In the genomic region with DNA sequence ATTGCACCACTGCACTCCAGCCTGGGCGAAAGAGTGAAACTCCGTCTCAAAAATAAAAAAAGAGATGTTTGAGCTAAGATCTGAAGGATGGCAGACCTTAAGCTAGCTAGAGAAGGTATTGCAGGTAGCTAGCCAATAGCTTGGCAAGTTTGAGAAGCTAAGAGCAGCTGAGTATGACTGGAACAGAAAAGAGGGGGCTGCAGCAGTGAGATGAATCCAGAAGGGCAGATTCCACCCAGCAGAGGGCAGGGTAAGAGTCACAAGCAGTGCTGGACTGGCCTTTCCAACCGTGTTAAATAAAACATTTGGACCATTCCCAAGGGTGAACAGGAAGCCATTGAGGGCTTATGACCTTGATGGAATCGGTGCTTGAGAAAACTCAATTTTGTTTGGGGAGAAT, we compare ENCODE assay signal across 6 cellular contexts. TPM values are rescaled to one million over a fixed set of nuclear protein-coding genes. Genes with fewer than 3 reads are reported as not detected.
DNase-seq lines count a peak whose midpoint lies in the region; ATAC-seq, FAIRE-seq and TF ChIP-seq lines count a peak whose summit lies in the region.

No MANE protein-coding gene starts in this region.

- no peak for TF ChIP-seq CTCF in mucosa of descending colon (IDR thresholded peaks at IDR 0.05)

- no peak overlapping the region for H3K4me3 ChIP-seq in mucosa of descending colon

- peak overlapping the region; percentile 8 for H3K27ac Mint-ChIP-seq in activated CD4-positive, alpha-beta memory T cell treated with anti-CD3 and anti-CD28 coated beads, Interleukin-2, amount 10 ng/mL, durations not matched to agents 7 days and 5 days

- no peaks in the 10 kb centered on the region for H3K36me3 ChIP-seq in mucosa of descending colon (ENCODE audit: low read depth)

- FAIRE-seq in GM12892 (lab: Jason Lieb, UNC): no peak

- TF ChIP-seq POLR2A in GM12892 (IDR thresholded peaks at IDR 0.05; ENCODE audit: low read depth, low read length): no peak

- ATAC-seq in mucosa of descending colon: peak; percentile 61
- ATAC-seq in HG02623 (IDR thresholded peaks at IDR 0.05; ENCODE audit: unreplicated experiment): no peak

- POLR2A ChIA-PET in activated CD4-positive, alpha-beta memory T cell treated with anti-CD3 and anti-CD28 coated beads, Interleukin-2, amount 10 ng/mL, durations not matched to agents 7 days and 5 days (lab: Charles Lee): interaction anchor here (0.6 to 1.3 kb wide), 3 partner anchors 45 to 228 kb away, joined by 3 to 4 read pairs (median 3); no protein-coding TSS in a partner anchor

- H3K4me3 Mint-ChIP-seq in activated CD4-positive, alpha-beta memory T cell treated with anti-CD3 and anti-CD28 coated beads, Interleukin-2, amount 10 ng/mL, durations not matched to agents 7 days and 5 days: no peak overlapping the region

- H3K36me3 Mint-ChIP-seq in activated CD4-positive, alpha-beta memory T cell treated with anti-CD3 and anti-CD28 coated beads, Interleukin-2, amount 10 ng/mL, durations not matched to agents 7 days and 5 days (ENCODE audit: low read depth): peaks cover 22% of the 10 kb centered on the region

- peaks cover 2% of the 10 kb centered on the region for H3K4me1 Mint-ChIP-seq in activated CD4-positive, alpha-beta memory T cell treated with anti-CD3 and anti-CD28 coated beads, Interleukin-2, amount 10 ng/mL, durations not matched to agents 7 days and 5 days

- DNase-seq in HCEC 1CT (peak; percentile 66), mucosa of descending colon (peak in 1 of 3 donors; percentile 28), GM12892 (ENCODE audit: insufficient read length) (no peak), COLO668 (lab: John Stamatoyannopoulos, UW; ENCODE audit: unreplicated experiment) (no peak)
- DNase-seq in activated CD4-positive, alpha-beta memory T cell treated with anti-CD3 and anti-CD28 coated beads, Interleukin-2, amount 10 ng/mL, durations not matched to agents 7 days and 5 days: no peak

- no peaks in the 10 kb centered on the region for H3K27me3 Mint-ChIP-seq in activated CD4-positive, alpha-beta memory T cell treated with anti-CD3 and anti-CD28 coated beads, Interleukin-2, amount 10 ng/mL, durations not matched to agents 7 days and 5 days

- intact Hi-C loops in mucosa of descending colon (cut with DNase I, micrococcal nuclease): no loop called here

- no peaks in the 10 kb centered on the region for H3K9me3 ChIP-seq in mucosa of descending colon

- CTCF ChIA-PET in activated CD4-positive, alpha-beta memory T cell treated with anti-CD3 and anti-CD28 coated beads, Interleukin-2, amount 10 ng/mL, durations not matched to agents 7 days and 5 days (lab: Charles Lee): interaction anchor here (0.9 to 7.7 kb wide), 7 partner anchors 13 to 128 kb away, joined by 3 to 88 read pairs (median 6); a partner anchor contains a TSS

- no peaks in the 10 kb centered on the region for H3K9me3 Mint-ChIP-seq in activated CD4-positive, alpha-beta memory T cell treated with anti-CD3 and anti-CD28 coated beads, Interleukin-2, amount 10 ng/mL, durations not matched to agents 7 days and 5 days

- peaks cover 13% of the 10 kb centered on the region for H3K4me1 ChIP-seq in mucosa of descending colon (ENCODE audit: low read depth)

RNA-seq across cellular contexts. Expression of a gene that starts 5.7 kb away (rescaled TPM):
- total RNA-seq in activated CD4-positive, alpha-beta memory T cell treated with anti-CD3 and anti-CD28 coated beads, Interleukin-2, amount 10 ng/mL, durations not matched to agents 7 days and 5 days: 10 to 100 TPM; 12.4 to 13.3 TPM
- total RNA-seq in mucosa of descending colon: 10 to 100 TPM; 13.3 to 15.7 (median 13.6) TPM
- 10.2 TPM for polyA plus RNA-seq in GM12892 (2012; ENCODE audit: missing spikeins)

RNA-seq across cellular contexts. Expression of a gene that starts 46.7 kb away (rescaled TPM):
- total RNA-seq in activated CD4-positive, alpha-beta memory T cell treated with anti-CD3 and anti-CD28 coated beads, Interleukin-2, amount 10 ng/mL, durations not matched to agents 7 days and 5 days: 10 to 100 TPM; 14.6 to 16.2 TPM
- total RNA-seq in mucosa of descending colon: 1 to 10 TPM; 1.5 to 8.4 (median 4.0) TPM
- polyA plus RNA-seq in GM12892 (2012; ENCODE audit: missing spikeins): 1.1 TPM

RNA-seq across cellular contexts. Expression of a gene that starts 55.6 kb away (rescaled TPM):
- 10 to 100 TPM; 96.9 to 97.3 TPM for total RNA-seq in activated CD4-positive, alpha-beta memory T cell treated with anti-CD3 and anti-CD28 coated beads, Interleukin-2, amount 10 ng/mL, durations not matched to agents 7 days and 5 days
- total RNA-seq in mucosa of descending colon: 10 to 100 TPM; 21.0 to 27.4 (median 26.6) TPM
- 14.4 TPM for polyA plus RNA-seq in GM12892 (2012; ENCODE audit: missing spikeins)

RNA-seq across cellular contexts. Expression of a gene that starts 55.7 kb away (rescaled TPM):
- total RNA-seq in activated CD4-positive, alpha-beta memory T cell treated with anti-CD3 and anti-CD28 coated beads, Interleukin-2, amount 10 ng/mL, durations not matched to agents 7 days and 5 days: 10 to 100 TPM; 52.3 to 54.4 TPM
- 10 to 100 TPM; 23.3 to 33.8 (median 24.5) TPM for total RNA-seq in mucosa of descending colon
- 5.6 TPM for polyA plus RNA-seq in GM12892 (2012; ENCODE audit: missing spikeins)
